Comparison of ENCODE assay signal across 15 cellular contexts in the genomic region with DNA sequence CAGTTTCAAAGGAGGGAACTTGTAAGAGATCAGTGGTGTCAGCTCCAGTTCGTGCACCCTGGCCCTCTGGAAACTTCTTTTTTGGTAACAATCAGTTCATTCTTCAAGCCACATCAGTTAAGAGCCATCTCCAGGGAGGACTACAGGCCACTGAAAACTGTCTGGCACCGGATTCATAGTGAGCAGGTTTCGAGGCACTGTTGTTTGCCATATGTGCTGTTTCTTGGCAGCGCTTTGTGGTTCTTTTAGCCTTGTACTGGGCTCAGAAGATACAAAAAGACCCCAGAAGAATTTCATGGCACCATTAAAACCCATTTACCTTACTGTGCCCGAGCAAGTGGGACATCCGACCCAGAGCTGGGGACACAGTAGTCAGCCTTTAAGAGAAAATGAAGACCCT.
DNase-seq lines count a peak whose midpoint lies in the region; ATAC-seq and TF ChIP-seq lines count a peak whose summit lies in the region.
"Had no signal": no experiment of that assay in that cellular context is flagged by ENCODE, and none has a peak within 500 bp of the region (broad histone marks: within the 10 kb centered on the region; RNA-seq: fewer than 3 reads in every experiment).

No MANE protein-coding gene starts in this region.

- no peak overlapping the region for H3K18ac ChIP-seq in IMR-90 (ENCODE audit: low read depth, low read length)

- no peak overlapping the region for H3K4ac ChIP-seq in IMR-90 (ENCODE audit: low read depth, low read length)

- H2AFZ ChIP-seq in IMR-90 (replicated peaks; ENCODE audit: low read length, poor library complexity), result no peak overlapping the region
- no peak overlapping the region for H2AFZ ChIP-seq in Karpas-422 (ENCODE audit: low read length)
- H2AFZ ChIP-seq: PC-9 had no signal

- H3K36me3 ChIP-seq in IMR-90 (ENCODE audit: control insufficient read depth, insufficient read depth, low read length) (no peaks in the 10 kb centered on the region), Karpas-422 (ENCODE audit: insufficient read depth, low read length) (no peaks in the 10 kb centered on the region)
- H3K36me3 ChIP-seq: SJSA1 had no signal

- intact Hi-C loops in activated CD8-positive, alpha-beta T cell treated with anti-CD3 and anti-CD28 coated beads for 36 hours (cut with micrococcal nuclease), result no loop called here
- intact Hi-C loops in IMR-90 (cut with micrococcal nuclease), result no loop called here

- H3K56ac ChIP-seq in IMR-90 (ENCODE audit: extremely low read depth, insufficient read depth, low read length), result no peak overlapping the region

- H2AK5ac ChIP-seq in IMR-90 (ENCODE audit: low read depth, low read length), result no peak overlapping the region

- dilution Hi-C loops in IMR-90 (cut with HindIII; ENCODE audit: low sequenced_read_pairs, unreplicated experiment), result no loop called here

- CTCF ChIA-PET in activated CD8-positive, alpha-beta T cell treated with anti-CD3 and anti-CD28 coated beads for 36 hours (lab: Charles Lee), result interaction anchor here (0.6 to 2.1 kb wide), 3 partner anchors 47 to 273 kb away, joined by 3 to 14 read pairs (median 4); no protein-coding TSS in a partner anchor
- CTCF ChIA-PET in activated CD8-positive, alpha-beta T cell treated with anti-CD3 and anti-CD28 coated beads, Interleukin-2, amount 10 ng/mL, durations not matched to agents 7 days and 5 days (lab: Charles Lee), result interaction anchor here (0.6 to 2.3 kb wide), 2 partner anchors 209 to 270 kb away, joined by 3 to 14 read pairs; no protein-coding TSS in a partner anchor
- CTCF ChIA-PET in IMR-90 (lab: Yijun Ruan, JAX), result no interaction called here

- in situ Hi-C loops in IMR-90 (cut with MboI; ENCODE audit: low sequenced_read_pairs), result no loop called here

- no peaks in the 10 kb centered on the region for H3K4me1 ChIP-seq in IMR-90 (ENCODE audit: control insufficient read depth, insufficient read depth, low read length)
- no peaks in the 10 kb centered on the region for H3K4me1 ChIP-seq in Karpas-422 (ENCODE audit: low read length)
- H3K4me1 ChIP-seq: SJSA1 had no signal

- no peak for DNase-seq in activated CD8-positive, alpha-beta T cell treated with anti-CD3 and anti-CD28 coated beads for 36 hours
- no peak for DNase-seq in activated CD8-positive, alpha-beta T cell treated with anti-CD3 and anti-CD28 coated beads, Interleukin-2, amount 10 ng/mL, durations not matched to agents 7 days and 5 days
- no peak for DNase-seq in IMR-90
- DNase-seq in cerebellum (ENCODE audit: low spot score), result peak; percentile 38
- no peak for DNase-seq in substantia nigra (lab: John Stamatoyannopoulos, UW)
- DNase-seq in Karpas-422, result no peak
- no peak for DNase-seq in GM19238 (ENCODE audit: insufficient read length, low spot score)
- DNase-seq: Calu3, H9, Kasumi-1, NCI-H187 treated with DMSO at 0.1 percent for 48 hours, NCI-H774 had no signal

- no peak for TF ChIP-seq POLR2A in IMR-90 (IDR thresholded peaks at IDR 0.05; ENCODE audit: low read depth, low read length)

- H3K9me2 ChIP-seq in Karpas-422 (replicated peaks; ENCODE audit: insufficient read depth, low read length), result no peaks in the 10 kb centered on the region

- no peak overlapping the region for H2BK15ac ChIP-seq in IMR-90 (ENCODE audit: low read depth, low read length)

- POLR2A ChIA-PET in activated CD8-positive, alpha-beta T cell treated with anti-CD3 and anti-CD28 coated beads for 36 hours (lab: Charles Lee), result interaction anchor here (1.1 kb wide), 1 partner anchor 260 kb away, joined by 3 read pairs; no protein-coding TSS in a partner anchor
- POLR2A ChIA-PET in activated CD8-positive, alpha-beta T cell treated with anti-CD3 and anti-CD28 coated beads, Interleukin-2, amount 10 ng/mL, durations not matched to agents 7 days and 5 days (lab: Charles Lee), result no interaction called here
- POLR2A ChIA-PET in IMR-90 (lab: Charles Lee; ENCODE audit: unreplicated experiment), result no interaction called here

- H4K8ac ChIP-seq in IMR-90 (ENCODE audit: low read depth in 2 of 2, low read length in 2 of 2), result no peak overlapping the region

- H3K4me3 ChIP-seq in IMR-90 (ENCODE audit: insufficient read depth, low read depth, low read length), result no peak overlapping the region
- H3K4me3 ChIP-seq in Karpas-422 (ENCODE audit: low read length), result no peak overlapping the region
- H3K4me3 ChIP-seq: PC-9, SJSA1 had no signal

- no peak overlapping the region for H4K5ac ChIP-seq in IMR-90 (ENCODE audit: low read depth, low read length)

- H2BK5ac ChIP-seq in IMR-90 (ENCODE audit: low read depth, low read length, poor library complexity, severe bottlenecking), result no peak overlapping the region

- H2BK120ac ChIP-seq in IMR-90 (ENCODE audit: low read depth, low read length), result no peak overlapping the region

- H3K27ac Mint-ChIP-seq in activated CD8-positive, alpha-beta T cell treated with anti-CD3 and anti-CD28 coated beads for 36 hours, result peak overlapping the region; percentile 37
- H3K27ac Mint-ChIP-seq in activated CD8-positive, alpha-beta T cell treated with anti-CD3 and anti-CD28 coated beads, Interleukin-2, amount 10 ng/mL, durations not matched to agents 7 days and 5 days, result no peak overlapping the region

- H3K9me3 ChIP-seq in IMR-90 (ENCODE audit: control insufficient read depth, insufficient read depth, low read length) (no peaks in the 10 kb centered on the region), Karpas-422 (ENCODE audit: low read length) (no peaks in the 10 kb centered on the region)
- H3K9me3 ChIP-seq: SJSA1 had no signal

- no peak overlapping the region for H3K27ac ChIP-seq in IMR-90 (ENCODE audit: insufficient read depth, low read length)
- H3K27ac ChIP-seq in substantia nigra (ENCODE audit: low read depth, low read length, poor library complexity, severe bottlenecking), result peak overlapping the region; percentile 60
- H3K27ac ChIP-seq in Karpas-422 (ENCODE audit: low read length), result no peak overlapping the region
- H3K27ac ChIP-seq: C4-2B, PC-9, SJSA1 had no signal

- H3K23ac ChIP-seq in IMR-90 (ENCODE audit: low read depth, low read length), result 0 out of 2 replicates have a peak overlapping the region, but pooled peaks have one; percentile 49

- no peak overlapping the region for H3K4me2 ChIP-seq in IMR-90 (ENCODE audit: low read depth, low read length)
- H3K4me2 ChIP-seq in Karpas-422 (ENCODE audit: low read depth, low read length, poor library complexity, severe bottlenecking), result no peak overlapping the region
- H3K4me2 ChIP-seq: PC-9 had no signal

- 68% methylated on average over 3 of the region's 6 CpGs; no CpG with 5 or more reads in 1 of the 2 experiments for WGBS in IMR-90 (ENCODE audit: extremely low coverage in 2 of 2, insufficient read length in 1 of 2), 2 experiments

- ATAC-seq in activated CD8-positive, alpha-beta T cell treated with anti-CD3 and anti-CD28 coated beads for 36 hours, result no peak
- ATAC-seq in activated CD8-positive, alpha-beta T cell treated with anti-CD3 and anti-CD28 coated beads, Interleukin-2, amount 10 ng/mL, durations not matched to agents 7 days and 5 days, result no peak
- ATAC-seq in IMR-90 (ENCODE audit: low read depth), result no peak

- no peak overlapping the region for H2AK9ac ChIP-seq in IMR-90 (replicated peaks; ENCODE audit: low read depth, low read length, poor library complexity)

- no peak overlapping the region for H2BK20ac ChIP-seq in IMR-90 (ENCODE audit: low read depth, low read length)

- H3K14ac ChIP-seq in IMR-90 (replicated peaks; ENCODE audit: low read depth, low read length), result no peak overlapping the region

- H3K79me1 ChIP-seq in IMR-90 (ENCODE audit: low read depth in 1 of 2, low read length in 2 of 2), result no peaks in the 10 kb centered on the region

- H4K20me1 ChIP-seq in IMR-90 (ENCODE audit: insufficient read depth, low read length), result no peaks in the 10 kb centered on the region
- H4K20me1 ChIP-seq in Karpas-422 (ENCODE audit: insufficient read depth, low read depth, low read length), result no peaks in the 10 kb centered on the region; the same call in 1 of the 2 replicates

- H3K79me2 ChIP-seq in Karpas-422 (ENCODE audit: low read length), result no peaks in the 10 kb centered on the region

- H4K91ac ChIP-seq in IMR-90 (ENCODE audit: insufficient read depth, low read depth, low read length), result no peak overlapping the region

- H3K9me1 ChIP-seq in IMR-90 (ENCODE audit: insufficient read depth, low read length), result 0 out of 2 replicates have a peak, but pooled peaks cover 3% of the 10 kb centered on the region

- H3K9ac ChIP-seq in IMR-90 (ENCODE audit: low read depth, low read length), result no peak overlapping the region
- no peak overlapping the region for H3K9ac ChIP-seq in Karpas-422 (ENCODE audit: low read length)

- no peaks in the 10 kb centered on the region for H3K4me1 Mint-ChIP-seq in activated CD8-positive, alpha-beta T cell treated with anti-CD3 and anti-CD28 coated beads for 36 hours (ENCODE audit: low read depth)
- H3K4me1 Mint-ChIP-seq in activated CD8-positive, alpha-beta T cell treated with anti-CD3 and anti-CD28 coated beads, Interleukin-2, amount 10 ng/mL, durations not matched to agents 7 days and 5 days (ENCODE audit: low read depth), result no peaks in the 10 kb centered on the region

- no peak for TF ChIP-seq CTCF in activated CD8-positive, alpha-beta T cell treated with anti-CD3 and anti-CD28 coated beads for 36 hours (IDR thresholded peaks at IDR 0.05)
- TF ChIP-seq CTCF in IMR-90 (conservative IDR thresholded peaks at IDR 0.05; ENCODE audit: low read depth, low read length), result no peak

- no peaks in the 10 kb centered on the region for H3K27me3 Mint-ChIP-seq in activated CD8-positive, alpha-beta T cell treated with anti-CD3 and anti-CD28 coated beads for 36 hours
- no peaks in the 10 kb centered on the region for H3K27me3 Mint-ChIP-seq in activated CD8-positive, alpha-beta T cell treated with anti-CD3 and anti-CD28 coated beads, Interleukin-2, amount 10 ng/mL, durations not matched to agents 7 days and 5 days (ENCODE audit: low read depth)

- H3K27me3 ChIP-seq in IMR-90 (ENCODE audit: control insufficient read depth, insufficient read depth, low read length), result no peaks in the 10 kb centered on the region
- H3K27me3 ChIP-seq in Karpas-422 (ENCODE audit: low read length), result no peaks in the 10 kb centered on the region
- H3K27me3 ChIP-seq: SJSA1 had no signal

- BruUV-seq in IMR-90 (replicated peaks; lab: Mats Ljungman, UMichigan), result no TSS peak

- no peak overlapping the region for H3K4me3 Mint-ChIP-seq in activated CD8-positive, alpha-beta T cell treated with anti-CD3 and anti-CD28 coated beads for 36 hours
- no peak overlapping the region for H3K4me3 Mint-ChIP-seq in activated CD8-positive, alpha-beta T cell treated with anti-CD3 and anti-CD28 coated beads, Interleukin-2, amount 10 ng/mL, durations not matched to agents 7 days and 5 days
- H3K4me3 Mint-ChIP-seq: H9 had no signal

- H3K9me3 Mint-ChIP-seq in activated CD8-positive, alpha-beta T cell treated with anti-CD3 and anti-CD28 coated beads for 36 hours, result no peaks in the 10 kb centered on the region
- no peaks in the 10 kb centered on the region for H3K9me3 Mint-ChIP-seq in activated CD8-positive, alpha-beta T cell treated with anti-CD3 and anti-CD28 coated beads, Interleukin-2, amount 10 ng/mL, durations not matched to agents 7 days and 5 days (ENCODE audit: insufficient read depth)
- H3K9me3 Mint-ChIP-seq: H9 had no signal

- peaks cover 6% of the 10 kb centered on the region for H3K36me3 Mint-ChIP-seq in activated CD8-positive, alpha-beta T cell treated with anti-CD3 and anti-CD28 coated beads for 36 hours (ENCODE audit: low read depth)
- peaks cover 3% of the 10 kb centered on the region for H3K36me3 Mint-ChIP-seq in activated CD8-positive, alpha-beta T cell treated with anti-CD3 and anti-CD28 coated beads, Interleukin-2, amount 10 ng/mL, durations not matched to agents 7 days and 5 days (ENCODE audit: low read depth)

- no peak for TF ChIP-seq RAD21 in IMR-90 (IDR thresholded peaks at IDR 0.05; ENCODE audit: low read length)
